28 cellular contexts compared by ENCODE assay signal in genomic region chr5:156783092-156783491, GRCh38.
"Had no signal": no experiment of that assay in that cellular context is flagged by ENCODE, and none has a peak within 500 bp of the region (broad histone marks: within the 10 kb centered on the region; RNA-seq: fewer than 3 reads in every experiment).

No MANE protein-coding gene starts in this region.

- H3K4me1 ChIP-seq: esophagus muscularis mucosa, foreskin keratinocyte, left lung, lower lobe of right lung, parathyroid adenoma, testis, transverse colon, uterus had no signal

- H3K27me3 Mint-ChIP-seq: dendritic cell treated with granulocyte-macrophage colony-stimulating factor and Interleukin-4, amounts not matched to agents 40 ng/mL and 50 ng/mL, for 4 days had no signal

- H3K27ac ChIP-seq: esophagus muscularis mucosa, foreskin keratinocyte, heart left ventricle, left lung, lower lobe of right lung, parathyroid adenoma, psoas muscle, testis, transverse colon, uterus had no signal

- H3K79me2 ChIP-seq: parathyroid adenoma had no signal

- ATAC-seq: activated naive CD8-positive, alpha-beta T cell treated with anti-CD3 and anti-CD28 coated beads, Interleukin-2, amount 50 U/mL, for 24 hours; foreskin keratinocyte; heart left ventricle; left lung; lower lobe of right lung; naive thymus-derived CD8-positive, alpha-beta T cell; psoas muscle; stimulated activated memory B cell treated with anti-CD40 and anti-IgM and Interleukin-4, amounts not matched to agents 10 μg/mL and 1 μg/mL and 100 μg/mL, for 72 hours had no signal

- H3K4me1 Mint-ChIP-seq: activated naive CD4-positive, alpha-beta T cell treated with anti-CD3 and anti-CD28 coated beads, Interleukin-2, amount 50 U/mL, for 24 hours; activated naive CD8-positive, alpha-beta T cell treated with anti-CD3 and anti-CD28 coated beads, Interleukin-2, amount 50 U/mL, for 24 hours; naive thymus-derived CD8-positive, alpha-beta T cell; neural crest cell; stimulated activated memory B cell treated with anti-CD40 and anti-IgM and Interleukin-4, amounts not matched to agents 10 μg/mL and 1 μg/mL and 100 μg/mL, for 72 hours had no signal

- H3K9ac ChIP-seq: parathyroid adenoma had no signal

- DNase-seq: activated CD4-positive, alpha-beta memory T cell treated with anti-CD3 and anti-CD28 coated beads for 36 hours; activated CD4-positive, alpha-beta T cell treated with anti-CD3 and anti-CD28 coated beads for 48 hours; activated naive CD8-positive, alpha-beta T cell treated with anti-CD3 and anti-CD28 coated beads, Interleukin-2, amount 50 U/mL, for 24 hours; activated T-cell treated with anti-CD3 and anti-CD28 coated beads, Interleukin-2, amount 50 U/mL, for 48 hours; amygdala; central memory CD4-positive, alpha-beta T cell; foreskin keratinocyte; heart left ventricle; lower lobe of right lung; mesenchymal stem cell; naive thymus-derived CD8-positive, alpha-beta T cell; occipital lobe; psoas muscle; stimulated activated CD4-positive, alpha-beta T cell treated with anti-CD3 and anti-CD28 coated beads, Interleukin-1b, Interleukin-23, amount 100 ng/mL, for 48 hours; stimulated activated CD4-positive, alpha-beta T cell treated with anti-CD3 and anti-CD28 coated beads, Interleukin-4, amount 100 ng/mL, for 4 hours; stimulated activated CD8-positive, alpha-beta memory T cell treated with anti-CD3 and anti-CD28 coated beads, Interleukin-4, amount 100 ng/mL, for 48 hours; testis; transverse colon; uterus had no signal

- H3K9me3 ChIP-seq: lower lobe of right lung, psoas muscle, testis, transverse colon, uterus had no signal

- H2AFZ ChIP-seq: parathyroid adenoma had no signal

- H3K36me3 Mint-ChIP-seq: activated CD4-positive, alpha-beta memory T cell treated with anti-CD3 and anti-CD28 coated beads for 36 hours had no signal

- H3K4me3 Mint-ChIP-seq: activated CD4-positive, alpha-beta memory T cell treated with anti-CD3 and anti-CD28 coated beads for 36 hours; activated naive CD4-positive, alpha-beta T cell treated with anti-CD3 and anti-CD28 coated beads, Interleukin-2, amount 50 U/mL, for 24 hours; activated naive CD8-positive, alpha-beta T cell treated with anti-CD3 and anti-CD28 coated beads, Interleukin-2, amount 50 U/mL, for 24 hours; dendritic cell treated with granulocyte-macrophage colony-stimulating factor and Interleukin-4, amounts not matched to agents 40 ng/mL and 50 ng/mL, for 4 days; naive thymus-derived CD8-positive, alpha-beta T cell; neural crest cell; stimulated activated memory B cell treated with anti-CD40 and anti-IgM and Interleukin-4, amounts not matched to agents 10 μg/mL and 1 μg/mL and 100 μg/mL, for 72 hours had no signal

- H3K4me2 ChIP-seq: smooth muscle cell had no signal

- H3K36me3 ChIP-seq: esophagus muscularis mucosa, heart left ventricle, left lung, lower lobe of right lung, transverse colon, uterus had no signal

- H3K4me3 ChIP-seq: esophagus muscularis mucosa, heart left ventricle, left lung, lower lobe of right lung, psoas muscle, smooth muscle cell, testis, transverse colon, uterus had no signal

- H3K9me3 Mint-ChIP-seq: activated CD4-positive, alpha-beta memory T cell treated with anti-CD3 and anti-CD28 coated beads for 36 hours; activated naive CD4-positive, alpha-beta T cell treated with anti-CD3 and anti-CD28 coated beads, Interleukin-2, amount 50 U/mL, for 24 hours had no signal

- H3K27me3 ChIP-seq: esophagus muscularis mucosa, foreskin keratinocyte, heart left ventricle, left lung, testis, transverse colon, uterus had no signal

- H3K27ac Mint-ChIP-seq: activated CD4-positive, alpha-beta memory T cell treated with anti-CD3 and anti-CD28 coated beads for 36 hours; activated naive CD4-positive, alpha-beta T cell treated with anti-CD3 and anti-CD28 coated beads, Interleukin-2, amount 50 U/mL, for 24 hours; activated naive CD8-positive, alpha-beta T cell treated with anti-CD3 and anti-CD28 coated beads, Interleukin-2, amount 50 U/mL, for 24 hours; activated T-helper 2 cell treated with anti-CD3 and anti-CD28 coated beads, Interferon-gamma antibody, Interleukin-2, Interleukin-4, amounts not matched to agents 10 μg/mL and 5 μg/mL and 100 μg/mL, durations not matched to agents 14 hours and 24 hours and 36 hours; dendritic cell treated with granulocyte-macrophage colony-stimulating factor and Interleukin-4, amounts not matched to agents 40 ng/mL and 50 ng/mL, for 4 days; naive thymus-derived CD8-positive, alpha-beta T cell; stimulated activated memory B cell treated with anti-CD40 and anti-IgM and Interleukin-4, amounts not matched to agents 10 μg/mL and 1 μg/mL and 100 μg/mL, for 72 hours had no signal
